ENCODE assay signal across 12 cellular contexts in the genomic region with DNA sequence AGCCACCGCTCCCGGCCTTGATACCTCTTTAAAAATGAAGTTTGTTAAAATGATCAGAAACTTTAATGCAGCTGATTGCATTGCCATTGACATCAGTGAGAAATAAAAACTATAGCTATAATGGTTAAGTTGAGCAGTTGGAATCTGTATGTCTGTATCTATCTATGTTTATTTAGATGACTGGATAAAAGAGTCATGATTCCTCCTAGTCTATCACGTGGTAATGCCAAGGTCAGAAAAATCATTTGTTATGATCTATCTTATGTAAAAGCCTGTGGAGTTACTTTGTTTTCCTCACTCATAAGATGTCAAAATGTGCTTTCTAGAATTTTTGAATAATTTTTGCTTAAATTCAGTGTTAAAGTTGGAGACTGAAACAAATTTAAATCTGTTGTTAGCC.
DNase-seq lines count a peak whose midpoint lies in the region; ATAC-seq and TF ChIP-seq lines count a peak whose summit lies in the region.
"Had no signal": no experiment of that assay in that cellular context is flagged by ENCODE, and none has a peak within 500 bp of the region (broad histone marks: within the 10 kb centered on the region; RNA-seq: fewer than 3 reads in every experiment).

No MANE protein-coding gene starts in this region.

- no peak for ATAC-seq in heart right ventricle
- ATAC-seq in Right ventricle myocardium inferior, result no peak
- no peak for ATAC-seq in upper lobe of left lung (ENCODE audit: low FRiP score in 2 of 2)
- no peak for ATAC-seq in HG03045 (IDR thresholded peaks at IDR 0.05; ENCODE audit: unreplicated experiment)

- no peaks in the 10 kb centered on the region for H3K27me3 ChIP-seq in heart right ventricle
- H3K27me3 ChIP-seq in mesenchymal stem cell (ENCODE audit: control insufficient read depth in 1 of 2, insufficient read depth in 1 of 2, low read length in 2 of 2), result no peaks in the 10 kb centered on the region
- H3K27me3 ChIP-seq in upper lobe of left lung, result no peaks in the 10 kb centered on the region
- H3K27me3 ChIP-seq: tibial nerve had no signal

- no peak overlapping the region for H2AK5ac ChIP-seq in mesenchymal stem cell (ENCODE audit: low read length, severe bottlenecking)

- H3K9me3 ChIP-seq in heart right ventricle, result no peaks in the 10 kb centered on the region
- no peaks in the 10 kb centered on the region for H3K9me3 ChIP-seq in mesenchymal stem cell (ENCODE audit: control insufficient read depth, low read length)
- no peaks in the 10 kb centered on the region for H3K9me3 ChIP-seq in upper lobe of left lung
- H3K9me3 ChIP-seq: tibial nerve had no signal

- peaks cover 0 to 28% (median 0%) of the 10 kb centered on the region in 9 donors for H3K36me3 ChIP-seq in heart right ventricle
- H3K36me3 ChIP-seq in mesenchymal stem cell (ENCODE audit: control insufficient read depth in 1 of 2, insufficient read depth in 2 of 2, low read depth in 1 of 2, low read length in 2 of 2), result peaks cover 2 to 15% of the 10 kb centered on the region in 2 experiments
- H3K36me3 ChIP-seq in upper lobe of left lung, result peaks cover 0 to 6% (median 0%) of the 10 kb centered on the region in 4 donors

- no peak overlapping the region for H2AFZ ChIP-seq in mesenchymal stem cell (ENCODE audit: low read depth, low read length)
- H2AFZ ChIP-seq: parathyroid adenoma had no signal

- no peaks in the 10 kb centered on the region for H3K9me3 Mint-ChIP-seq in activated naive CD8-positive, alpha-beta T cell (ENCODE audit: low read depth)

- H3K4me1 ChIP-seq in heart right ventricle (peaks cover 15 to 99% (median 85%) of the 10 kb centered on the region in 9 donors), mesenchymal stem cell (ENCODE audit: control insufficient read depth, insufficient read depth, low read depth, low read length) (peaks cover 2% of the 10 kb centered on the region), upper lobe of left lung (peaks cover 57 to 76% (median 68%) of the 10 kb centered on the region in 4 donors)
- H3K4me1 ChIP-seq: parathyroid adenoma had no signal

- peaks cover 17% of the 10 kb centered on the region for H3K36me3 Mint-ChIP-seq in activated naive CD8-positive, alpha-beta T cell

- no peak overlapping the region for H3K23ac ChIP-seq in mesenchymal stem cell (ENCODE audit: low read length in 2 of 2)

- no peak for TF ChIP-seq CTCF in heart right ventricle (IDR thresholded peaks at IDR 0.05)
- TF ChIP-seq CTCF in upper lobe of left lung (IDR thresholded peaks at IDR 0.05), result no peak

- no peak overlapping the region for H2BK15ac ChIP-seq in mesenchymal stem cell (ENCODE audit: low read depth, poor library complexity, severe bottlenecking)

- peak overlapping the region; percentile 92 for H3K27ac Mint-ChIP-seq in activated naive CD8-positive, alpha-beta T cell

- H4K8ac ChIP-seq in mesenchymal stem cell (ENCODE audit: low read length), result no peak overlapping the region

- peak overlapping the region; percentile 1 for H3K9ac ChIP-seq in mesenchymal stem cell (ENCODE audit: low read length)
- H3K9ac ChIP-seq: parathyroid adenoma had no signal

- H3K79me1 ChIP-seq in mesenchymal stem cell (replicated peaks; ENCODE audit: low read length, poor library complexity, severe bottlenecking), result no peaks in the 10 kb centered on the region

- H2BK120ac ChIP-seq in mesenchymal stem cell (ENCODE audit: low read depth, low read length), result no peak overlapping the region

- H3K4ac ChIP-seq in mesenchymal stem cell (ENCODE audit: low read depth in 1 of 2, low read length in 2 of 2), result no peak overlapping the region

- no peak overlapping the region for H3K4me2 ChIP-seq in mesenchymal stem cell (ENCODE audit: low read length, poor library complexity, severe bottlenecking)

- H3K27ac ChIP-seq in heart right ventricle, result peak overlapping the region in 9 of 10 donors; percentile 52 to 77 (median 66)
- no peak overlapping the region for H3K27ac ChIP-seq in mesenchymal stem cell (ENCODE audit: low read length, poor library complexity, severe bottlenecking)
- peak overlapping the region in 3 of 4 donors; percentile 29 to 79 (median 48) for H3K27ac ChIP-seq in upper lobe of left lung
- H3K27ac ChIP-seq: parathyroid adenoma had no signal

- no peaks in the 10 kb centered on the region for H3K27me3 Mint-ChIP-seq in activated naive CD8-positive, alpha-beta T cell

- WGBS in heart right ventricle, 2 donors, result 77 to 82% methylated on average over 3 of the region's 3 CpGs
- 70% methylated on average over 3 of the region's 3 CpGs for WGBS in mesenchymal stem cell
- WGBS in upper lobe of left lung, 2 donors, result 76 to 79% methylated on average over 3 of the region's 3 CpGs

- H3K18ac ChIP-seq in mesenchymal stem cell (ENCODE audit: low read depth in 1 of 2, low read length in 2 of 2), result no peak overlapping the region

- H2BK5ac ChIP-seq in mesenchymal stem cell (ENCODE audit: low read depth, low read length, poor library complexity, severe bottlenecking), result no peak overlapping the region

- intact Hi-C loops in heart right ventricle (cut with DNase I) (loop anchor here in 1 of 10 donors (5.0 kb wide), 2 partner anchors 50 kb away; no protein-coding TSS in a partner anchor), Right ventricle myocardium inferior (cut with DNase I) (loop anchor here (5.0 kb wide), 1 partner anchor 50 kb away; no protein-coding TSS in a partner anchor)

- no peak overlapping the region for H4K91ac ChIP-seq in mesenchymal stem cell (ENCODE audit: low read length)

- no peak for TF ChIP-seq EP300 in upper lobe of left lung (IDR thresholded peaks at IDR 0.05)

- H3K14ac ChIP-seq in mesenchymal stem cell (ENCODE audit: low read length in 2 of 2), result no peak overlapping the region

- no peak for TF ChIP-seq POLR2A in upper lobe of left lung (IDR thresholded peaks at IDR 0.05)

- H3K4me3 ChIP-seq in heart right ventricle, result no peak overlapping the region
- H3K4me3 ChIP-seq in mesenchymal stem cell (ENCODE audit: insufficient read depth in 1 of 2, low read depth in 1 of 2, low read length in 2 of 2), result no peak overlapping the region
- H3K4me3 ChIP-seq in upper lobe of left lung, result no peak overlapping the region
- H3K4me3 ChIP-seq: tibial nerve had no signal

- H3K4me1 Mint-ChIP-seq in activated naive CD8-positive, alpha-beta T cell (ENCODE audit: low read depth), result peaks cover 88% of the 10 kb centered on the region

- H3K4me3 Mint-ChIP-seq in activated naive CD8-positive, alpha-beta T cell, result peak overlapping the region; percentile 63

- H2BK12ac ChIP-seq in mesenchymal stem cell (ENCODE audit: low read length in 2 of 2), result no peak overlapping the region

- no peak for DNase-seq in heart right ventricle
- no peak for DNase-seq in Right ventricle myocardium inferior (ENCODE audit: missing footprints)
- DNase-seq in mesenchymal stem cell, result no peak
- no peak for DNase-seq in upper lobe of left lung
- no peak for DNase-seq in NCI-H524 (lab: John Stamatoyannopoulos, UW)
- DNase-seq in inferior parietal cortex (ENCODE audit: extremely low spot score), result no peak
- DNase-seq: GOT3, NCI-H2029 had no signal
